ENCODE assay signal across 18 cellular contexts in the genomic region with DNA sequence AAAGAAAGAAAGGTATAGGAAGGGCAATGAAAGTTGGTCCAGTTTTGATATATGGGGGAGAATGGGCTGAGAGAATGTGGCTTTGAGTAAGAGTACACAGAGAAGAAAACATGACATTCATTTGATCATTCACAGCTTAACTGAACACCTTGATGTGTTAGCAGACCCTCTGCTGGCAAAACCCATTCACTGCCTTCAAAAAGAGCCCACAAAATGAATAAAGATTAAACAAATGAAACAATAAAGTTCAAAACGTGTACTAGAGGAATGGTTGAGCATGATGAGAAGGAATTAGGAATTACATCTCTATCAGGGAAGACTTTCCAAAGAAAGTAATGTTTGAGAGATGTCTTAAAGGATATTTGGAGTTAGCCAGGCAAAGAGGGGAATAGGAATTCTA. TPM values are rescaled to one million over a fixed set of nuclear protein-coding genes. Genes with fewer than 3 reads are reported as not detected.
"Had no signal": no experiment of that assay in that cellular context is flagged by ENCODE, and none has a peak within 500 bp of the region (broad histone marks: within the 10 kb centered on the region; RNA-seq: fewer than 3 reads in every experiment).

No MANE protein-coding gene starts in this region.

- H3K4me3 ChIP-seq: colonic mucosa, lower lobe of right lung, skin epidermis, thyroid gland, vagina had no signal

- ATAC-seq: activated CD4-positive, alpha-beta T cell treated with anti-CD3 and anti-CD28 coated beads for 36 hours; activated CD8-positive, alpha-beta T cell treated with anti-CD3 and anti-CD28 coated beads for 36 hours; activated T-helper 17 cell treated with anti-CD3 and anti-CD28 coated beads, Interleukin-2, amount 50 U/mL, for 72 hours; lower lobe of right lung had no signal

- H3K27ac ChIP-seq: colonic mucosa, lower lobe of right lung, parathyroid adenoma, skin epidermis, thyroid gland, vagina, WERI-Rb-1 had no signal

- H3K4me1 ChIP-seq: lower lobe of right lung, parathyroid adenoma, thyroid gland, vagina had no signal

- H3K9me3 ChIP-seq: colonic mucosa, lower lobe of right lung, thyroid gland, vagina had no signal

- H3K27me3 ChIP-seq: colonic mucosa, thyroid gland, vagina had no signal

- H3K36me3 ChIP-seq: colonic mucosa, lower lobe of right lung, thyroid gland, vagina, WERI-Rb-1 had no signal

- H3K36me3 Mint-ChIP-seq: naive B cell had no signal

- H3K27ac Mint-ChIP-seq: activated CD4-positive, alpha-beta T cell treated with anti-CD3 and anti-CD28 coated beads for 36 hours; activated CD8-positive, alpha-beta T cell treated with anti-CD3 and anti-CD28 coated beads for 36 hours; activated naive CD4-positive, alpha-beta T cell treated with anti-CD3 and anti-CD28 coated beads for 36 hours; activated T-helper 17 cell treated with anti-CD3 and anti-CD28 coated beads, Interleukin-2, amount 50 U/mL, for 72 hours; naive B cell had no signal

- H3K9ac ChIP-seq: parathyroid adenoma had no signal

- H3K4me3 Mint-ChIP-seq: activated CD4-positive, alpha-beta T cell treated with anti-CD3 and anti-CD28 coated beads for 36 hours; activated CD8-positive, alpha-beta T cell treated with anti-CD3 and anti-CD28 coated beads for 36 hours; activated naive CD4-positive, alpha-beta T cell treated with anti-CD3 and anti-CD28 coated beads for 36 hours; activated T-helper 17 cell treated with anti-CD3 and anti-CD28 coated beads, Interleukin-2, amount 50 U/mL, for 72 hours; naive B cell had no signal

- H3K27me3 Mint-ChIP-seq: activated CD4-positive, alpha-beta T cell treated with anti-CD3 and anti-CD28 coated beads for 36 hours; activated CD8-positive, alpha-beta T cell treated with anti-CD3 and anti-CD28 coated beads for 36 hours; activated T-helper 17 cell treated with anti-CD3 and anti-CD28 coated beads, Interleukin-2, amount 50 U/mL, for 72 hours; naive B cell had no signal

- H3K9me3 Mint-ChIP-seq: activated CD8-positive, alpha-beta T cell treated with anti-CD3 and anti-CD28 coated beads for 36 hours; activated naive CD4-positive, alpha-beta T cell treated with anti-CD3 and anti-CD28 coated beads for 36 hours; activated T-helper 17 cell treated with anti-CD3 and anti-CD28 coated beads, Interleukin-2, amount 50 U/mL, for 72 hours; naive B cell had no signal

- H3K4me1 Mint-ChIP-seq: activated T-helper 17 cell treated with anti-CD3 and anti-CD28 coated beads, Interleukin-2, amount 50 U/mL, for 72 hours; naive B cell had no signal

- H2AFZ ChIP-seq: parathyroid adenoma had no signal

- DNase-seq: activated CD4-positive, alpha-beta T cell treated with anti-CD3 and anti-CD28 coated beads for 36 hours; activated CD8-positive, alpha-beta memory T cell treated with anti-CD3 and anti-CD28 coated beads, Interleukin-2, amount 50 U/mL, for 48 hours; activated CD8-positive, alpha-beta T cell treated with anti-CD3 and anti-CD28 coated beads for 36 hours; activated naive CD4-positive, alpha-beta T cell treated with anti-CD3 and anti-CD28 coated beads for 36 hours; colonic mucosa; hypothalamus; kidney glomerular epithelial cell; lower lobe of right lung; naive B cell; stimulated activated CD4-positive, alpha-beta T cell treated with anti-CD3 and anti-CD28 coated beads, Interleukin-4, amount 100 ng/mL, for 4 hours; thyroid gland; WERI-Rb-1 had no signal

RNA-seq across cellular contexts. Expression of a gene that starts 2.1 kb away (rescaled TPM):
- total RNA-seq: activated CD4-positive, alpha-beta T cell treated with anti-CD3 and anti-CD28 coated beads for 36 hours; activated CD8-positive, alpha-beta T cell treated with anti-CD3 and anti-CD28 coated beads for 36 hours; activated naive CD4-positive, alpha-beta T cell treated with anti-CD3 and anti-CD28 coated beads for 36 hours; cardiac septum; colonic mucosa; glomerular endothelial cell; lower lobe of right lung; vagina had no signal
